ENCODE assay signal across 10 cellular contexts in the genomic region with DNA sequence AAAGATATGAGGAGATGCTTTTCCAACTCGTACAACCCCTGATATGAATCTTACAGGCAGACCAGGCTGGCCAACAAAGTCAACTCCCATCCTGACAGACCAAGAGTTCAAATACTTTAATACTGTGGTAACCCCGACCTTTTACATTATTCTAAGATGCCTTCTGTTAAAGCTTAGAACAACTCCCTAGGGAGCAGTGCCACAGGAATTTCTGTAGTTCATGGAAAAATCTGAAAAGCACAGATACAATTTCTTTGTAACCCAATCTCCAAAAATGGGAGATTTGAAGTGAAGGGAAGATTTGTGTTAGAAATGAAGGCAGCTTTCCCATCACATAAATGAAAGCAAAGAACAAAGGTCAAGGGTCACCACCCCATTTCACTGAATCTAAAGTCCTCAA.
DNase-seq lines count a peak whose midpoint lies in the region; ATAC-seq and TF ChIP-seq lines count a peak whose summit lies in the region.
"Had no signal": no experiment of that assay in that cellular context is flagged by ENCODE, and none has a peak within 500 bp of the region (broad histone marks: within the 10 kb centered on the region; RNA-seq: fewer than 3 reads in every experiment).

No MANE protein-coding gene starts in this region.

- ATAC-seq in psoas muscle (no peak), HG02610 (IDR thresholded peaks at IDR 0.05; ENCODE audit: unreplicated experiment) (no peak), HG03139 (IDR thresholded peaks at IDR 0.05; ENCODE audit: unreplicated experiment) (no peak)

- TF ChIP-seq CTCF in cardiac fibroblast (IDR thresholded peaks at IDR 0.05; ENCODE audit: low read depth, low read length): no peak
- no peak for TF ChIP-seq CTCF in psoas muscle (IDR thresholded peaks at IDR 0.05)
- no peak for TF ChIP-seq CTCF in lower leg skin (IDR thresholded peaks at IDR 0.05)

- H3K4me1 ChIP-seq in psoas muscle: peaks cover 83% of the 10 kb centered on the region

- H3K36me3 ChIP-seq in MG63: no peaks in the 10 kb centered on the region
- no peaks in the 10 kb centered on the region for H3K36me3 ChIP-seq in psoas muscle (ENCODE audit: insufficient read depth in 1 of 2, low read depth in 1 of 2)

- H3K27me3 ChIP-seq in MG63 (no peaks in the 10 kb centered on the region), psoas muscle (ENCODE audit: insufficient read depth in 3 of 3, low read length in 2 of 3) (no peaks in the 10 kb centered on the region)

- intact Hi-C loops in psoas muscle (cut with DNase I) (no loop called here), lower leg skin (cut with DNase I; ENCODE audit: low total_unique reads) (no loop called here)

- WGBS in psoas muscle, 3 donors: 27 to 46% (median 31%) methylated on average over 2 of the region's 2 CpGs
- 61 to 69% methylated on average over 2 of the region's 2 CpGs for WGBS in lower leg skin, 2 donors

- peak overlapping the region; percentile 93 for H3K27ac ChIP-seq in psoas muscle

- H3K9me3 ChIP-seq in MG63: no peaks in the 10 kb centered on the region
- no peaks in the 10 kb centered on the region for H3K9me3 ChIP-seq in psoas muscle

- H3K4me3 ChIP-seq in MG63 (no peak overlapping the region), cardiac fibroblast (replicated peaks in 1 of 2; ENCODE audit: low read depth in 2 of 2, low read length in 2 of 2) (no peak overlapping the region), psoas muscle (peak overlapping the region; percentile 3), lower leg skin (ENCODE audit: low read depth, poor library complexity, severe bottlenecking) (no peak overlapping the region)

- no peak for TF ChIP-seq POLR2A in lower leg skin (IDR thresholded peaks at IDR 0.05)

- peak; percentile 81 for DNase-seq in EL
- peak; percentile 9 for DNase-seq in MG63
- DNase-seq in cardiac fibroblast (ENCODE audit: low read depth in 2 of 2): peak; percentile 67 to 78
- DNase-seq in psoas muscle: no peak
- no peak for DNase-seq in lower leg skin (ENCODE audit: low spot score in 2 of 2)
- no peak for DNase-seq in SKM-1 (lab: John Stamatoyannopoulos, UW; ENCODE audit: unreplicated experiment)
- DNase-seq: CD4-positive, alpha-beta T cell; NCI-H748 treated with DMSO at 0.1 percent for 48 hours had no signal

Comparison
In these comparisons a context has a peak if more than half of its experiments do, and no peak if none do; other contexts are left out.
1. DNase-seq: peak in EL (single experiment), MG63 (single experiment) and cardiac fibroblast (2 of 2); none in psoas muscle (0 of 2), lower leg skin (0 of 2) and SKM-1 (single experiment).